Comparison of ENCODE assay signal across 1 cellular context in the genomic region with DNA sequence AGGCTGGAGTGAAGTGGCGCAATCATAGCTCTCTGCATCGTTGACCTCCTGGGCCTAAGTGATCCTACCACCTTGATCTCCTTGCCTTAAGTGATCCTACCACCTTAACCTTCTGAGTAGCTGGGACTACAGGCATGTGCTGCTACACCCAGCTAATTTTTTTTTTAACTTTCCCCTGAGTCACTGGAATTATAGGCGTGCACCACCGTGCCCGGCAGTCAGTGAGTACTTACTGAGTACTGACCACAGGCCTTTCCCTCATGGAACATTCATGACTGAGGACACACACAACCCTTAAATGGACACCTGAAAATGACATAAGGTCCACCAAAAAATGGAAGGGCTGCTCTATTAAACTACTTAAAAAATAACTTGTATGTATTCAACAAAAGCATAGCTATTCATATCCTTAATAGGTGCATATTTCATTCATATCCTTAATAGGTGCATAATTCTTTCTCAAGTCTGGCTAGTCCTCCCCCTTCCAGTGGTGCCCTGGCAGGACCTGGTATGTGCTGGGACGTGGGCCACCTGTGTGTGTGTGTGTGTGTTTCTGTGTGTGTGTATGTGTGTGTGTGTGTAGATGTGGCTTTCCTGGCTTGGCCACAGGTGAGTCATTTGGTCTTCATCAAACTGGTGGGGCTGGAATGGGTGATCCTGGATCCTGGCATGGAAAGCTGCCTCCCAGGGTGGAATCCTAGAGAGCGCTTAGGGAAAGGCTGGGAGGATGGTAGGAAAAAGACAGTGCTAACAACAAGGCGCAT.
TF ChIP-seq lines count a peak whose summit lies in the region.

No MANE protein-coding gene starts in this region.

TF ChIP-seq in liver, 16 proteins besides CTCF, POLR2A, EP300 and RAD21 (continued from another document):
- TF ChIP-seq, protein P1, sequence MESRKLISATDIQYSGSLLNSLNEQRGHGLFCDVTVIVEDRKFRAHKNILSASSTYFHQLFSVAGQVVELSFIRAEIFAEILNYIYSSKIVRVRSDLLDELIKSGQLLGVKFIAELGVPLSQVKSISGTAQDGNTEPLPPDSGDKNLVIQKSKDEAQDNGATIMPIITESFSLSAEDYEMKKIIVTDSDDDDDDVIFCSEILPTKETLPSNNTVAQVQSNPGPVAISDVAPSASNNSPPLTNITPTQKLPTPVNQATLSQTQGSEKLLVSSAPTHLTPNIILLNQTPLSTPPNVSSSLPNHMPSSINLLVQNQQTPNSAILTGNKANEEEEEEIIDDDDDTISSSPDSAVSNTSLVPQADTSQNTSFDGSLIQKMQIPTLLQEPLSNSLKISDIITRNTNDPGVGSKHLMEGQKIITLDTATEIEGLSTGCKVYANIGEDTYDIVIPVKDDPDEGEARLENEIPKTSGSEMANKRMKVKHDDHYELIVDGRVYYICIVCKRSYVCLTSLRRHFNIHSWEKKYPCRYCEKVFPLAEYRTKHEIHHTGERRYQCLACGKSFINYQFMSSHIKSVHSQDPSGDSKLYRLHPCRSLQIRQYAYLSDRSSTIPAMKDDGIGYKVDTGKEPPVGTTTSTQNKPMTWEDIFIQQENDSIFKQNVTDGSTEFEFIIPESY (IDR thresholded peaks at IDR 0.05) = no peak
